ENCODE assay signal across 10 cellular contexts in genomic region chr1:227447531-227447990, GRCh38.
DNase-seq lines count a peak whose midpoint lies in the region; TF ChIP-seq lines count a peak whose summit lies in the region.
"Had no signal": no experiment of that assay in that cellular context is flagged by ENCODE, and none has a peak within 500 bp of the region (broad histone marks: within the 10 kb centered on the region; RNA-seq: fewer than 3 reads in every experiment).

No MANE protein-coding gene starts in this region.

- TF ChIP-seq POLR2A in transverse colon (IDR thresholded peaks at IDR 0.05) = no peak

- H3K4me3 ChIP-seq in colonic mucosa (no peak overlapping the region), transverse colon (peak overlapping the region in 1 of 4 donors; percentile 24)
- H3K4me3 ChIP-seq: skin epidermis had no signal

- 84% methylated on average over 25 of the region's 25 CpGs; no CpG with 5 or more reads in 1 of the 2 donors for WGBS in transverse colon (ENCODE audit: low coverage in 1 of 2), 2 donors

- intact Hi-C loops in colonic mucosa (cut with DNase I) = loop anchor here (10.0 kb wide), 1 partner anchor 323 kb away; no protein-coding TSS in a partner anchor
- intact Hi-C loops in transverse colon (cut with DNase I; ENCODE audit: low total_unique reads) = no loop called here

- H3K36me3 ChIP-seq in colonic mucosa (no peaks in the 10 kb centered on the region), transverse colon (no peaks in the 10 kb centered on the region)

- DNase-seq in NCI-H524 (lab: John Stamatoyannopoulos, UW) = peak; percentile 45 to 67
- DNase-seq in NCI-H524 treated with DMSO at 0.1 percent for 48 hours (lab: John Stamatoyannopoulos, UW) = no peak
- DNase-seq in colonic mucosa = no peak
- peak; percentile 69 for DNase-seq in left kidney (ENCODE audit: low read depth, low spot score)
- no peak for DNase-seq in transverse colon
- no peak for DNase-seq in GM13977 (ENCODE audit: low spot score)
- no peak for DNase-seq in DMS153 treated with DMSO at 0.1 percent for 48 hours (lab: John Stamatoyannopoulos, UW; ENCODE audit: unreplicated experiment)
- DNase-seq in kidney glomerular epithelial cell (lab: John Stamatoyannopoulos, UW) = no peak
- DNase-seq: NCI-H187 had no signal

- TF ChIP-seq CTCF in colonic mucosa (IDR thresholded peaks at IDR 0.05) (peak; percentile 36), transverse colon (IDR thresholded peaks at IDR 0.05) (peak in 4 of 5 experiments; percentile 43 to 53 (median 44)), GM13977 (IDR thresholded peaks at IDR 0.05; ENCODE audit: extremely low read depth, insufficient read depth, missing control alignments) (no peak)

- H3K9me3 ChIP-seq in colonic mucosa = no peaks in the 10 kb centered on the region
- no peaks in the 10 kb centered on the region for H3K9me3 ChIP-seq in transverse colon

- H3K27me3 ChIP-seq in colonic mucosa = no peaks in the 10 kb centered on the region
- peaks cover 7% of the 10 kb centered on the region for H3K27me3 ChIP-seq in transverse colon

- TF ChIP-seq EP300 in transverse colon (IDR thresholded peaks at IDR 0.05; ENCODE audit: low read depth) = no peak

- no peak overlapping the region for H3K9ac ChIP-seq in colonic mucosa (ENCODE audit: low read depth in 2 of 2, low read length in 2 of 2)

- H3K4me1 ChIP-seq in colonic mucosa = no peaks in the 10 kb centered on the region
- H3K4me1 ChIP-seq in transverse colon = no peaks in the 10 kb centered on the region

- no peak overlapping the region for H3K27ac ChIP-seq in colonic mucosa
- H3K27ac ChIP-seq in transverse colon = no peak overlapping the region

- in situ Hi-C loops in transverse colon (cut with MboI; ENCODE audit: low pct_ligation_motif_present in 1 of 4, low pct_unique_long_range_greater_than_20kb in 1 of 4, low sequenced_read_pairs in 3 of 4) (loop anchor here (10.0 to 25.0 kb wide), 4 partner anchors 210 to 810 kb away; no protein-coding TSS in a partner anchor), GM13977 (cut with MboI; ENCODE audit: low pct_unique_long_range_greater_than_20kb, low sequenced_read_pairs, unreplicated experiment) (no loop called here)

Comparison
In these comparisons a context has a peak if more than half of its experiments do, and no peak if none do; other contexts are left out.
1. DNase-seq: peak in NCI-H524 (2 of 2) and left kidney (single experiment); none in NCI-H524 treated with DMSO at 0.1 percent for 48 hours (single experiment), colonic mucosa (single experiment), transverse colon (single experiment), GM13977 (single experiment), DMS153 treated with DMSO at 0.1 percent for 48 hours (single experiment) and kidney glomerular epithelial cell (single experiment).